Comparison of ENCODE assay signal across 28 cellular contexts in the genomic region with DNA sequence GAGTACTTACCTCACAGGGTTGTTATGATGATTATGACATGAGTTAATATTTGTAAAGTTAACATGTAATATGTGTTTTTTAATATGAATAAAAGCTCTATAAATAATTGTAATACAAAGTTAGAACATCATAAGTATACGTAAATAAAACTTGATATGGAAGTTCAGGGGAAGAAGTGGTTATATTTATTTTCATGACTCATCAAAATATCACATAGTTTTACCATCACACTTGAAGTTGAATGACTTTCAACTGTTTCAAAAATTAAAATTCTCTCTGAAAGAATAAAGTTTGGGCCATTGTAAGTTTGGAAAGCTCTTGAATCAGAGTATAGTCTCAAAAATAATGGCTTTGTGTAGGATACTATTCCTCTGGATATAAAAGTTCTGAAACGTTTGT. TPM values are rescaled to one million over a fixed set of nuclear protein-coding genes. Genes with fewer than 3 reads are reported as not detected.
DNase-seq lines count a peak whose midpoint lies in the region; ATAC-seq and TF ChIP-seq lines count a peak whose summit lies in the region.
"Had no signal": no experiment of that assay in that cellular context is flagged by ENCODE, and none has a peak within 500 bp of the region (broad histone marks: within the 10 kb centered on the region; RNA-seq: fewer than 3 reads in every experiment).

No MANE protein-coding gene starts in this region.

- H3K4me3 Mint-ChIP-seq in activated CD8-positive, alpha-beta memory T cell treated with anti-CD3 and anti-CD28 coated beads, Interleukin-2, amount 10 ng/mL, durations not matched to agents 7 days and 5 days: peak overlapping the region; percentile 59
- H3K4me3 Mint-ChIP-seq in natural killer cell: peak overlapping the region; percentile 38
- H3K4me3 Mint-ChIP-seq: GM23338 had no signal

- TF ChIP-seq CTCF in DND-41 (IDR thresholded peaks at IDR 0.05; ENCODE audit: borderline replicate concordance, extremely low read depth, low read length, poor library complexity, severe bottlenecking): no peak
- no peak for TF ChIP-seq CTCF in natural killer cell (IDR thresholded peaks at IDR 0.05)

- H3K4me3 ChIP-seq in DND-41 (ENCODE audit: low read depth in 1 of 2, low read length in 2 of 2): peak overlapping the region in 1 of 2 experiments; percentile 45; a peak in 2 of 4 replicates
- H3K4me3 ChIP-seq in H7 (ENCODE audit: insufficient read depth, low read depth, low read length): no peak overlapping the region
- H3K4me3 ChIP-seq: GM23338, lung, uterus had no signal

- H3K27me3 ChIP-seq in DND-41 (ENCODE audit: insufficient read depth, low read length, poor library complexity) (no peaks in the 10 kb centered on the region), H7 (ENCODE audit: control insufficient read depth, insufficient read depth, low read length) (no peaks in the 10 kb centered on the region)
- H3K27me3 ChIP-seq: uterus had no signal

- H3K27ac ChIP-seq in DND-41 (ENCODE audit: low read length): peak overlapping the region; percentile 85
- H3K27ac ChIP-seq: uterus had no signal

- ATAC-seq in activated CD8-positive, alpha-beta memory T cell treated with anti-CD3 and anti-CD28 coated beads, Interleukin-2, amount 10 ng/mL, durations not matched to agents 7 days and 5 days: no peak
- ATAC-seq in DND-41 (ENCODE audit: insufficient read depth, low read depth): no peak
- ATAC-seq in activated naive CD4-positive, alpha-beta T cell treated with anti-CD3 and anti-CD28 coated beads, Interleukin-2, amount 50 U/mL, for 72 hours: no peak
- peak in 1 of 3 donors; percentile 28 for ATAC-seq in natural killer cell
- no peak for ATAC-seq in HG02840 (IDR thresholded peaks at IDR 0.05; ENCODE audit: low FRiP score, unreplicated experiment)
- ATAC-seq: GM23338 had no signal

- no peaks in the 10 kb centered on the region for H3K9me3 Mint-ChIP-seq in activated CD8-positive, alpha-beta memory T cell treated with anti-CD3 and anti-CD28 coated beads, Interleukin-2, amount 10 ng/mL, durations not matched to agents 7 days and 5 days (ENCODE audit: low read depth)
- H3K9me3 Mint-ChIP-seq in activated naive CD4-positive, alpha-beta T cell treated with anti-CD3 and anti-CD28 coated beads, Interleukin-2, amount 50 U/mL, for 72 hours: no peaks in the 10 kb centered on the region
- no peaks in the 10 kb centered on the region for H3K9me3 Mint-ChIP-seq in natural killer cell
- H3K9me3 Mint-ChIP-seq: GM23338 had no signal

- no peak overlapping the region for H2AFZ ChIP-seq in DND-41 (ENCODE audit: low read depth, low read length)
- H2AFZ ChIP-seq: GM23338 had no signal

- H3K4me2 ChIP-seq in DND-41 (ENCODE audit: insufficient read depth, low read length): peak overlapping the region; percentile 66
- H3K4me2 ChIP-seq: GM23338 had no signal

- no peaks in the 10 kb centered on the region for H3K9me3 ChIP-seq in DND-41 (ENCODE audit: insufficient read depth, low read length, severe bottlenecking)
- H3K9me3 ChIP-seq: uterus had no signal

- peaks cover 90% of the 10 kb centered on the region for H3K79me2 ChIP-seq in DND-41 (ENCODE audit: insufficient read depth, low read length)

- H3K4me1 ChIP-seq in DND-41 (ENCODE audit: insufficient read depth, low read length): peaks cover 84% of the 10 kb centered on the region
- H3K4me1 ChIP-seq: uterus had no signal

- CTCF ChIA-PET in activated CD8-positive, alpha-beta memory T cell treated with anti-CD3 and anti-CD28 coated beads, Interleukin-2, amount 10 ng/mL, durations not matched to agents 7 days and 5 days (lab: Charles Lee): interaction anchor here (1.5 kb wide), 1 partner anchor 395 kb away, joined by 3 read pairs; no protein-coding TSS in a partner anchor

- no peak for DNase-seq in activated CD8-positive, alpha-beta memory T cell treated with anti-CD3 and anti-CD28 coated beads, Interleukin-2, amount 10 ng/mL, durations not matched to agents 7 days and 5 days
- no peak for DNase-seq in activated CD8-positive, alpha-beta memory T cell treated with anti-CD3 and anti-CD28 coated beads, Interleukin-2, amount 50 U/mL, for 48 hours
- DNase-seq in DND-41: no peak
- DNase-seq in activated naive CD4-positive, alpha-beta T cell treated with anti-CD3 and anti-CD28 coated beads, Interleukin-2, amount 50 U/mL, for 72 hours (ENCODE audit: low spot score in 2 of 2): no peak
- DNase-seq in natural killer cell: no peak
- no peak for DNase-seq in HT-29 (ENCODE audit: low spot score)
- no peak for DNase-seq in H7
- DNase-seq: activated CD4-positive, alpha-beta T cell treated with anti-CD3 and anti-CD28 coated beads, Interleukin-2, amount 50 U/mL, for 4 hours; activated effector memory CD4-positive, alpha-beta T cell treated with Interleukin-2 at 50 U/mL for 16 hours; C1 segment of cervical spinal cord; cerebellar nuclear complex; GF-D8; hippocampal formation; MV-4-11; NCI-H187 treated with DMSO at 0.1 percent for 48 hours; NCI-H226; NCI-H82; OCI-M1; Right ventricle myocardium superior; stimulated activated CD4-positive, alpha-beta T cell treated with anti-CD3 and anti-CD28 coated beads, Interleukin-12 subunit alpha, Interleukin-12 subunit beta, amount 100 ng/mL, for 4 hours; uterus had no signal

- intact Hi-C loops in natural killer cell (cut with micrococcal nuclease): no loop called here

- no peaks in the 10 kb centered on the region for H3K27me3 Mint-ChIP-seq in activated CD8-positive, alpha-beta memory T cell treated with anti-CD3 and anti-CD28 coated beads, Interleukin-2, amount 10 ng/mL, durations not matched to agents 7 days and 5 days
- no peaks in the 10 kb centered on the region for H3K27me3 Mint-ChIP-seq in natural killer cell (ENCODE audit: low read depth in 2 of 2)

- H3K36me3 Mint-ChIP-seq in activated CD8-positive, alpha-beta memory T cell treated with anti-CD3 and anti-CD28 coated beads, Interleukin-2, amount 10 ng/mL, durations not matched to agents 7 days and 5 days: peaks cover 23% of the 10 kb centered on the region
- H3K36me3 Mint-ChIP-seq in activated naive CD4-positive, alpha-beta T cell treated with anti-CD3 and anti-CD28 coated beads, Interleukin-2, amount 50 U/mL, for 72 hours: peaks cover 5 to 11% of the 10 kb centered on the region in 2 donors
- no peaks in the 10 kb centered on the region for H3K36me3 Mint-ChIP-seq in natural killer cell

- H4K20me1 ChIP-seq in DND-41 (ENCODE audit: insufficient read depth, low read length): no peaks in the 10 kb centered on the region

- H3K4me1 Mint-ChIP-seq in activated CD8-positive, alpha-beta memory T cell treated with anti-CD3 and anti-CD28 coated beads, Interleukin-2, amount 10 ng/mL, durations not matched to agents 7 days and 5 days: peaks cover 48% of the 10 kb centered on the region
- H3K4me1 Mint-ChIP-seq in natural killer cell: peaks cover 43 to 60% of the 10 kb centered on the region in 2 donors
- H3K4me1 Mint-ChIP-seq: GM23338 had no signal

- H3K9ac ChIP-seq in DND-41 (ENCODE audit: low read depth, low read length): peak overlapping the region; percentile 41

- H3K27ac Mint-ChIP-seq in activated CD8-positive, alpha-beta memory T cell treated with anti-CD3 and anti-CD28 coated beads, Interleukin-2, amount 10 ng/mL, durations not matched to agents 7 days and 5 days: peak overlapping the region; percentile 69
- peak overlapping the region; percentile 60 to 82 for H3K27ac Mint-ChIP-seq in activated naive CD4-positive, alpha-beta T cell treated with anti-CD3 and anti-CD28 coated beads, Interleukin-2, amount 50 U/mL, for 72 hours
- H3K27ac Mint-ChIP-seq in natural killer cell: peak overlapping the region; percentile 41 to 89

- H3K36me3 ChIP-seq in DND-41 (ENCODE audit: insufficient read depth, low read length) (peaks cover 17% of the 10 kb centered on the region), H7 (replicated peaks; ENCODE audit: control insufficient read depth, insufficient read depth, low read length) (no peaks in the 10 kb centered on the region)
- H3K36me3 ChIP-seq: uterus had no signal

RNA-seq across cellular contexts. Expression of a gene that starts 8.3 kb away (rescaled TPM):
- total RNA-seq in activated CD8-positive, alpha-beta memory T cell treated with anti-CD3 and anti-CD28 coated beads, Interleukin-2, amount 10 ng/mL, durations not matched to agents 7 days and 5 days: 10 to 100 TPM; 47.0 to 61.8 TPM
- 10 to 100 TPM; 30.5 to 48.9 TPM for total RNA-seq in activated naive CD4-positive, alpha-beta T cell treated with anti-CD3 and anti-CD28 coated beads, Interleukin-2, amount 50 U/mL, for 72 hours
- 10 to 100 TPM; 58.4 to 73.6 (median 62.2) TPM for total RNA-seq in natural killer cell
- total RNA-seq in HT-29 (2014; rRNA removed; shearing (Covaris generic)): not detected in 2 replicates
- not detected in 2 replicates for total RNA-seq in H7 (2014; rRNA removed; shearing (Covaris generic))
- total RNA-seq: astrocyte, frontal cortex, GM23338, Right ventricle myocardium superior had no signal

RNA-seq across cellular contexts. Expression of a gene that starts 22.2 kb away (rescaled TPM):
- total RNA-seq in activated CD8-positive, alpha-beta memory T cell treated with anti-CD3 and anti-CD28 coated beads, Interleukin-2, amount 10 ng/mL, durations not matched to agents 7 days and 5 days: not detected
- total RNA-seq in activated naive CD4-positive, alpha-beta T cell treated with anti-CD3 and anti-CD28 coated beads, Interleukin-2, amount 50 U/mL, for 72 hours: under 1 TPM; 0.09 to 0.18 TPM
- total RNA-seq in natural killer cell: under 1 TPM in 1 of 3 donors, not detected in 2; 0.32 TPM
- total RNA-seq in HT-29 (2014; rRNA removed; shearing (Covaris generic)): not detected in 2 replicates
- total RNA-seq in H7 (2014; rRNA removed; shearing (Covaris generic)): 0.04 TPM in 1 of 2 replicates, not detected in the other
- total RNA-seq: astrocyte, frontal cortex, GM23338, lung, omental fat pad, Right ventricle myocardium superior, subcutaneous adipose tissue, uterus had no signal

Comparison
In these comparisons a context has a peak if more than half of its experiments do, and no peak if none do; other contexts are left out.
1. RNA of a gene that starts 8.3 kb away (total RNA-seq): 58.4 to 73.6 TPM in natural killer cell, 47.0 to 61.8 TPM in activated CD8-positive, alpha-beta memory T cell treated with anti-CD3 and anti-CD28 coated beads, Interleukin-2, amount 10 ng/mL, durations not matched to agents 7 days and 5 days and 30.5 to 48.9 TPM in activated naive CD4-positive, alpha-beta T cell treated with anti-CD3 and anti-CD28 coated beads, Interleukin-2, amount 50 U/mL, for 72 hours; not detected in HT-29 and not detected in H7; every median in the first group is over 10 times any median in the second.
2. Peak in every context shown above with its lines, with median percentiles within 50 percentile points of each other: H3K27ac Mint-ChIP-seq.